In the genomic region with DNA sequence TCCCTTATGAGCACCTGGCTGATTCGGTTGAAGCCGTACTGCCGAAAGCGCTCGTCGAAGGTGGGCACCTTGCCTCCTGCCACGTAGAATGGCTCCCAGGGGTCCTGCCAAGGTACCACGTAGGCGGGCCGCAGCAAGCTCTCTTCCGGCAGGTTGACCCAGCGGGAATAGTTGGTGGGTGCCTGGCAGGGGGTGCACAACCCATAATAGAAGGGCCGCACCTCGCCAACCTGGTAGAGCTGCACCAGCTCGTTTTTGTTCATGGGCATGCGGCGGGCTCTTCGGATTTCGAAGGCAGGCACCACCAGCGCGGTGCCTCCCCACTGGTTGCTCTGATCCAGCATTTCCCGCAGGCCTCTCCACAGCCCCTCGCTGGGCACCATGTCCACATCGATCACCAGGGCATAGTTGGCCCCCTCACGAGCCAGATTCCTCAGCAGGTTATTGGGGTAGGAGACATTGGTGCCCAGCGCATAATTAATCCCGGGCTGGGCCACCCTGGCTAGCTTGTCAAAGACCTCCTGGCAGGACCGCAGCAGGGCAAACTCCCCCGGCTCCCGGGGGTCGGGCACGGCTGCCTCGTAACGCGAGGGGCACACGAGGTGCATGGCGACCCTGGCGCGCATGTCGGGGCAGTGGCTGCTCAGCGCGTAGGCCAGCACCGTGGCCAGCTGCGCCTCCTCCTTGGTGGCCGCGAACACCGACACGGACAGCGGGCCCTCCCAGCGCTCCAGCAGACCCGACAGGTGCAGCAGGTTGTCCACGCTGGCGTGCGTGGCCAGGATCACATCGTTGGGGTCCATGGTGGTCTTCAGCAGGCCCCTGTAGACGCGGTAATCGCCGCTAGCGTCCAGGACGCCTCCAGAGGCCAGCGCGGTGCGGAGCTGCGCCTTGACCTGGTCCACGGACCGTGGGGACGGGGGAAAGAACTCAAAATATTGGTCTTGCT, we compare ENCODE assay signal across 6 cellular contexts. TPM values are rescaled to one million over a fixed set of nuclear protein-coding genes. Genes with fewer than 3 reads are reported as not detected.
DNase-seq lines count a peak whose midpoint lies in the region; ATAC-seq, FAIRE-seq and TF ChIP-seq lines count a peak whose summit lies in the region.

No MANE protein-coding gene starts in this region.

- no peak for TF ChIP-seq RAD21 in A549 (conservative IDR thresholded peaks at IDR 0.05 in 1 of 2, IDR thresholded peaks at IDR 0.05 in 1 of 2)

- H3K9me3 ChIP-seq in A549 (no peaks in the 10 kb centered on the region), OCI-LY1 (ENCODE audit: low read length) (no peaks in the 10 kb centered on the region), tibial nerve (no peaks in the 10 kb centered on the region)

- no peaks in the 10 kb centered on the region for H3K27me3 ChIP-seq in OCI-LY1 (ENCODE audit: insufficient read depth, low read length)
- no peaks in the 10 kb centered on the region for H3K27me3 ChIP-seq in tibial nerve

- H3K27ac ChIP-seq in A549 (peak overlapping the region; percentile 90 to 97), OCI-LY1 (ENCODE audit: low read depth, low read length, poor library complexity, severe bottlenecking) (peak overlapping the region; percentile 69), tibial nerve (peak overlapping the region; percentile 76 to 95 (median 86))

- H3K4me2 ChIP-seq in A549 (peak overlapping the region; percentile 77), OCI-LY1 (ENCODE audit: low read length) (peak overlapping the region; percentile 91)

- ATAC-seq in A549 = peak; percentile 1 to 8; a peak in 5 of 6 replicates
- ATAC-seq in left cardiac atrium = peak; percentile 3 to 7
- ATAC-seq in GM19467 (IDR thresholded peaks at IDR 0.05; ENCODE audit: unreplicated experiment) = no peak

- CTCF ChIA-PET in A549 (lab: Yijun Ruan, JAX) = interaction anchor here (0.6 to 7.9 kb wide), 9 partner anchors 13 to 332 kb away, joined by 3 to 57 read pairs (median 4); partner anchors contain the start of gene RIN1

- no peak for FAIRE-seq in A549 (lab: Jason Lieb, UNC)

- DNase-seq in A549 (ENCODE audit: low read depth in 1 of 2, low spot score in 1 of 2) = no peak
- DNase-seq in left cardiac atrium = no peak
- no peak for DNase-seq in tibial nerve (ENCODE audit: low spot score in 2 of 2)
- no peak for DNase-seq in NCI-H82 treated with DMSO at 0.1 percent for 48 hours (lab: John Stamatoyannopoulos, UW; ENCODE audit: unreplicated experiment)

- 72% methylated on average over 30 of the region's 68 CpGs for WGBS in A549 (ENCODE audit: missing lambda C conversion rate)
- 33 to 37% methylated on average over 33 to 46 of the region's 68 CpGs for WGBS in tibial nerve, 2 donors

- peaks cover 4% of the 10 kb centered on the region; the same call in 1 of the 2 replicates for H3K36me3 ChIP-seq in OCI-LY1 (ENCODE audit: insufficient read depth, low read length)
- H3K36me3 ChIP-seq in tibial nerve = peaks cover 0 to 17% (median 6%) of the 10 kb centered on the region in 3 donors

- 0 out of 2 replicates have a peak, but pooled peaks cover 4% of the 10 kb centered on the region for H3F3A ChIP-seq in OCI-LY1 (ENCODE audit: insufficient read depth, low read length)

- no peaks in the 10 kb centered on the region for H4K20me1 ChIP-seq in OCI-LY1 (ENCODE audit: insufficient read depth, low read length)

- intact Hi-C loops in left cardiac atrium (cut with DNase I) = loop anchor here in 1 of 2 donors (5.0 kb wide), 1 partner anchor 41 kb away; no protein-coding TSS in a partner anchor

- H3K9me2 ChIP-seq in OCI-LY1 (ENCODE audit: low read depth, low read length) = no peaks in the 10 kb centered on the region

- H3K79me2 ChIP-seq in OCI-LY1 (ENCODE audit: insufficient read depth, low read length) = peaks cover 9% of the 10 kb centered on the region

- no peak overlapping the region for H2AFZ ChIP-seq in OCI-LY1 (ENCODE audit: low read length)

- POLR2A ChIA-PET in A549 (lab: Yijun Ruan, JAX) = interaction anchor here (0.6 kb wide), 1 partner anchor 18 kb away, joined by 3 read pairs; no protein-coding TSS in a partner anchor

- H3K4me1 ChIP-seq in A549 (peaks cover 39% of the 10 kb centered on the region), OCI-LY1 (ENCODE audit: insufficient read depth, low read length, severe bottlenecking) (peaks cover 43% of the 10 kb centered on the region), tibial nerve (peaks cover 3 to 51% (median 27%) of the 10 kb centered on the region in 4 donors)

- TF ChIP-seq CTCF in A549 (IDR thresholded peaks at IDR 0.05) = no peak
- no peak for TF ChIP-seq CTCF in OCI-LY1 (IDR thresholded peaks at IDR 0.05; ENCODE audit: low read length)
- no peak for TF ChIP-seq CTCF in tibial nerve (IDR thresholded peaks at IDR 0.05)

- H3K4me3 ChIP-seq in A549 (peak overlapping the region; percentile 88), OCI-LY1 (ENCODE audit: low read depth, low read length, poor library complexity, severe bottlenecking) (peak overlapping the region; percentile 96), tibial nerve (peak overlapping the region; percentile 72 to 97 (median 81))

- H3K9ac ChIP-seq in OCI-LY1 (ENCODE audit: low read length) = peak overlapping the region; percentile 83

- TF ChIP-seq EP300 in A549 (IDR thresholded peaks at IDR 0.05) (no peak), tibial nerve (IDR thresholded peaks at IDR 0.05) (no peak)

- no peak for TF ChIP-seq POLR2A in A549 (IDR thresholded peaks at IDR 0.05; ENCODE audit: low read length)
- TF ChIP-seq POLR2A in tibial nerve (IDR thresholded peaks at IDR 0.05) = no peak

TF ChIP-seq in A549, 52 proteins besides CTCF, POLR2A, EP300 and RAD21 (continues in another document):
- TF ChIP-seq CBX2 (IDR thresholded peaks at IDR 0.05; ENCODE audit: borderline replicate concordance, low read depth) (no peak), MAX (IDR thresholded peaks at IDR 0.05) (peak; percentile 21; the same call in 1 of the 2 replicates)

RNA-seq across cellular contexts. Expression of gene B4GAT1, which starts 0.7 kb away (rescaled TPM):
- polyA plus RNA-seq in A549 (2011; rRNA removed) = 11.0 and 12.2 TPM in 2 replicates
- 7.8 and 11.8 TPM in 2 replicates for polyA plus RNA-seq in A549 (2012; cell fraction: cytosol; rRNA removed)
- polyA plus RNA-seq in A549 (2012; cell fraction: nucleus; rRNA removed) = 19.0 and 23.5 TPM in 2 replicates
- polyA plus RNA-seq in A549 (2017; fragmentation: RNase III; extraction: RNeasy Plus Mini Kit Qiagen cat#74134 plus additional on column Dnase treatment) = 15.3 to 18.7 TPM (median 18.0 TPM) in 3 replicates
- polyA minus RNA-seq in A549 (2011; rRNA and poly(A)+ RNA removed) = 3.4 and 3.7 TPM in 2 replicates
- 10 to 100 TPM; 37.9 to 41.1 TPM for total RNA-seq in left cardiac atrium
- total RNA-seq in tibial nerve = 100 to 1,000 TPM in 1 of 4 donors, 10 to 100 TPM in 3; 53.4 to 105 (median 97.6) TPM

RNA-seq across cellular contexts. Expression of gene BRMS1, which starts 1.8 kb away (rescaled TPM):
- polyA plus RNA-seq in A549 (2011; rRNA removed) = 47.4 and 56.2 TPM in 2 replicates
- polyA plus RNA-seq in A549 (2012; cell fraction: cytosol; rRNA removed) = 74.5 and 78.7 TPM in 2 replicates
- 87.4 and 91.7 TPM in 2 replicates for polyA plus RNA-seq in A549 (2012; cell fraction: nucleus; rRNA removed)
- polyA plus RNA-seq in A549 (2017; fragmentation: RNase III; extraction: RNeasy Plus Mini Kit Qiagen cat#74134 plus additional on column Dnase treatment) = 87.5 to 90.8 TPM (median 89.9 TPM) in 3 replicates
- polyA minus RNA-seq in A549 (2011; rRNA and poly(A)+ RNA removed) = 18.0 and 21.5 TPM in 2 replicates
- 10 to 100 TPM; 14.9 to 19.3 TPM for total RNA-seq in left cardiac atrium
- 10 to 100 TPM; 27.2 to 44.7 (median 34.8) TPM for total RNA-seq in tibial nerve

RNA-seq across cellular contexts. Expression of gene RIN1, which starts 10.5 kb away (rescaled TPM):
- polyA plus RNA-seq in A549 (2011; rRNA removed) = 2.0 and 2.3 TPM in 2 replicates
- 5.5 and 9.0 TPM in 2 replicates for polyA plus RNA-seq in A549 (2012; cell fraction: cytosol; rRNA removed)
- 24.4 and 34.7 TPM in 2 replicates for polyA plus RNA-seq in A549 (2012; cell fraction: nucleus; rRNA removed)
- polyA plus RNA-seq in A549 (2017; fragmentation: RNase III; extraction: RNeasy Plus Mini Kit Qiagen cat#74134 plus additional on column Dnase treatment) = 9.3 to 10.6 TPM (median 9.7 TPM) in 3 replicates
- polyA minus RNA-seq in A549 (2011; rRNA and poly(A)+ RNA removed) = 1.6 and 2.3 TPM in 2 replicates
- total RNA-seq in left cardiac atrium = 1 to 10 TPM; 2.2 to 4.6 TPM
- 10 to 100 TPM in 1 of 4 donors, 1 to 10 TPM in 3; 2.4 to 14.1 (median 4.1) TPM for total RNA-seq in tibial nerve

RNA-seq across cellular contexts. Expression of gene SLC29A2, which starts 24.8 kb away (rescaled TPM):
- polyA plus RNA-seq in A549 (2011; rRNA removed) = 2.6 and 3.9 TPM in 2 replicates
- 5.3 and 7.1 TPM in 2 replicates for polyA plus RNA-seq in A549 (2012; cell fraction: cytosol; rRNA removed)
- 16.3 and 21.2 TPM in 2 replicates for polyA plus RNA-seq in A549 (2012; cell fraction: nucleus; rRNA removed)
- polyA plus RNA-seq in A549 (2017; fragmentation: RNase III; extraction: RNeasy Plus Mini Kit Qiagen cat#74134 plus additional on column Dnase treatment) = 4.3 to 7.6 TPM (median 6.4 TPM) in 3 replicates
- polyA minus RNA-seq in A549 (2011; rRNA and poly(A)+ RNA removed) = 1.7 and 2.6 TPM in 2 replicates
- total RNA-seq in left cardiac atrium = 10 to 100 TPM; 15.1 to 16.6 TPM
- 1 to 10 TPM; 1.5 to 5.4 (median 2.4) TPM for total RNA-seq in tibial nerve

RNA-seq across cellular contexts. Expression of gene CD248, which starts 29.9 kb away (rescaled TPM):
- polyA plus RNA-seq in A549 (2011; rRNA removed) (0.03 TPM in 1 of 2 replicates, not detected in the other), A549 (2017; fragmentation: RNase III; extraction: RNeasy Plus Mini Kit Qiagen cat#74134 plus additional on column Dnase treatment) (not detected in 3 replicates)
- polyA plus RNA-seq in A549 (2012; cell fraction: cytosol; rRNA removed) = 0.03 TPM in 1 of 2 replicates, not detected in the other
- not detected in 2 replicates for polyA plus RNA-seq in A549 (2012; cell fraction: nucleus; rRNA removed)
- polyA minus RNA-seq in A549 (2011; rRNA and poly(A)+ RNA removed) = 0.15 TPM in 1 of 2 replicates, not detected in the other
- total RNA-seq in left cardiac atrium (10 to 100 TPM; 43.8 to 54.3 TPM), tibial nerve (10 to 100 TPM; 29.9 to 69.7 (median 47.3) TPM)
